In the genomic region with DNA sequence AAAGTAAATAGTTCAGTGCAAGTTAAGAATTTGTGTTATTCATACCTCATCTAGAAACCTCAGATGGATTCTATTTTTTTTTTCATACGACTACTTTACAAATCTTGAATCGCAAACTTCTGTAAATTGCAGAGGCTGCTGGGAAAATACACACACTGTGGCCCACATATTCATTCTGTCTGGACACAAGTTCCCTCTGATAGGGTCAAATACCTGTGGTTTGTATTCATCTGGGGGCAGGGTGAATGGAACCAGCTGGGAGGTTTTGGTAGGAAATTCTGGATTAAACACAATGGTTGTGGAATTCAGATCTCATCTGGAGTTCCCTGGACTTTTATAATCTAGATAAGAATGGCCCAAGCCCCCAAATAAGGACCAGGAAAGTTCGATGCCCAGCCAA, we compare ENCODE assay signal across 1 cellular context.
TF ChIP-seq lines count a peak whose summit lies in the region.

No MANE protein-coding gene starts in this region.

TF ChIP-seq in IMR-90, 13 proteins besides CTCF, POLR2A, EP300 and RAD21:
- TF ChIP-seq CHD1 (IDR thresholded peaks at IDR 0.05; ENCODE audit: low read depth, low read length) (no peak), MAZ (IDR thresholded peaks at IDR 0.05; ENCODE audit: borderline replicate concordance, low read depth, low read length) (no peak), USF2 (IDR thresholded peaks at IDR 0.05; ENCODE audit: low read depth, low read length) (no peak), SMC3 (IDR thresholded peaks at IDR 0.05; ENCODE audit: low read depth, low read length) (no peak), ELK1 (IDR thresholded peaks at IDR 0.05; ENCODE audit: borderline replicate concordance, low read depth, low read length) (no peak), CEBPB (IDR thresholded peaks at IDR 0.05; ENCODE audit: low read depth, low read length) (no peak), BHLHE40 (IDR thresholded peaks at IDR 0.05; ENCODE audit: low read depth, low read length) (no peak), RCOR1 (IDR thresholded peaks at IDR 0.05; ENCODE audit: insufficient replicate concordance, low read length) (no peak), RFX5 (IDR thresholded peaks at IDR 0.05; ENCODE audit: low read depth, low read length) (no peak), FOS (IDR thresholded peaks at IDR 0.05; ENCODE audit: low read depth, low read length) (no peak), MXI1 (IDR thresholded peaks at IDR 0.05; ENCODE audit: borderline replicate concordance, low read depth, low read length) (no peak), NFE2L2 (IDR thresholded peaks at IDR 0.05; ENCODE audit: low read depth, low read length) (no peak), MAFK (IDR thresholded peaks at IDR 0.05; ENCODE audit: low read depth, low read length) (no peak)
